Comparison of ENCODE assay signal across 23 cellular contexts in genomic region chr2:138589663-138590062, GRCh38.
"Had no signal": no experiment of that assay in that cellular context is flagged by ENCODE, and none has a peak within 500 bp of the region (broad histone marks: within the 10 kb centered on the region; RNA-seq: fewer than 3 reads in every experiment).

No MANE protein-coding gene starts in this region.

- H3K27me3 Mint-ChIP-seq: dendritic cell treated with granulocyte-macrophage colony-stimulating factor and Interleukin-4, amounts not matched to agents 40 ng/mL and 50 ng/mL, for 4 days; effector memory CD8-positive, alpha-beta T cell; naive B cell; naive thymus-derived CD8-positive, alpha-beta T cell had no signal

- H3K4me3 Mint-ChIP-seq: dendritic cell treated with granulocyte-macrophage colony-stimulating factor and Interleukin-4, amounts not matched to agents 40 ng/mL and 50 ng/mL, for 4 days; effector memory CD8-positive, alpha-beta T cell; endodermal cell; mesothelial cell of epicardium; naive B cell; naive thymus-derived CD8-positive, alpha-beta T cell had no signal

- H3K27me3 ChIP-seq: esophagus squamous epithelium, gastroesophageal sphincter, heart right ventricle, left lung had no signal

- ATAC-seq: effector memory CD8-positive, alpha-beta T cell; esophagus mucosa; gastroesophageal sphincter; heart right ventricle; left cardiac atrium; left lung; left ventricle myocardium superior; lower lobe of right lung; mucosa of descending colon; naive thymus-derived CD8-positive, alpha-beta T cell had no signal

- H3K27ac ChIP-seq: epithelial cell of prostate, esophagus squamous epithelium, gastroesophageal sphincter, heart right ventricle, left lung, lower lobe of right lung had no signal

- H3K36me3 ChIP-seq: lower lobe of right lung had no signal

- H3K27ac Mint-ChIP-seq: dendritic cell treated with granulocyte-macrophage colony-stimulating factor and Interleukin-4, amounts not matched to agents 40 ng/mL and 50 ng/mL, for 4 days; effector memory CD8-positive, alpha-beta T cell; endodermal cell; mesothelial cell of epicardium; naive thymus-derived CD8-positive, alpha-beta T cell had no signal

- H3K4me1 ChIP-seq: esophagus squamous epithelium, gastroesophageal sphincter, heart right ventricle, left lung, lower lobe of right lung had no signal

- DNase-seq: cortex of kidney; effector CD8-positive, alpha-beta T cell; effector memory CD8-positive, alpha-beta T cell; endodermal cell; erythroblast; esophagus squamous epithelium; foreskin fibroblast; head of caudate nucleus; heart right ventricle; hippocampal formation; left cardiac atrium; left lung; left ventricle myocardium superior; lower lobe of right lung; mesenchymal stem cell; mucosa of descending colon; naive B cell; naive thymus-derived CD8-positive, alpha-beta T cell had no signal

- H3K9me3 ChIP-seq: esophagus squamous epithelium, gastroesophageal sphincter, heart right ventricle, left lung, lower lobe of right lung, mucosa of descending colon had no signal

- H3K4me1 Mint-ChIP-seq: endodermal cell; mesothelial cell of epicardium; naive B cell; naive thymus-derived CD8-positive, alpha-beta T cell had no signal

- H3K9me3 Mint-ChIP-seq: dendritic cell treated with granulocyte-macrophage colony-stimulating factor and Interleukin-4, amounts not matched to agents 40 ng/mL and 50 ng/mL, for 4 days; effector memory CD8-positive, alpha-beta T cell; endodermal cell; naive B cell had no signal

- H3K4me3 ChIP-seq: esophagus squamous epithelium, gastroesophageal sphincter, heart right ventricle, left lung, lower lobe of right lung, mucosa of descending colon had no signal
